ENCODE assay signal across 18 cellular contexts in genomic region chr19:7589822-7590221, GRCh38. TPM values are rescaled to one million over a fixed set of nuclear protein-coding genes. Genes with fewer than 3 reads are reported as not detected.
DNase-seq lines count a peak whose midpoint lies in the region; ATAC-seq, FAIRE-seq and TF ChIP-seq lines count a peak whose summit lies in the region.
"Had no signal": no experiment of that assay in that cellular context is flagged by ENCODE, and none has a peak within 500 bp of the region (broad histone marks: within the 10 kb centered on the region; RNA-seq: fewer than 3 reads in every experiment).

No MANE protein-coding gene starts in this region.

- WGBS in K562 (ENCODE audit: insufficient coverage, low coverage, missing lambda C conversion rate) = 28% methylated on average over 7 of the region's 7 CpGs
- 82% methylated on average over 7 of the region's 7 CpGs for WGBS in suprapubic skin

- H3K4me2 ChIP-seq in HCT116 (ENCODE audit: low read length) = peak overlapping the region; percentile 39
- H3K4me2 ChIP-seq in K562 (ENCODE audit: insufficient read depth, low read length) = no peak overlapping the region
- H3K4me2 ChIP-seq: KMS-11 had no signal

- no peak for TF ChIP-seq POLR2A in HCT116 (IDR thresholded peaks at IDR 0.05; ENCODE audit: borderline replicate concordance, extremely low read depth, insufficient read depth, insufficient read length)
- TF ChIP-seq POLR2A in K562 (conservative IDR thresholded peaks at IDR 0.05) = no peak
- TF ChIP-seq POLR2A in suprapubic skin (IDR thresholded peaks at IDR 0.05) = no peak
- TF ChIP-seq POLR2A in GM12892 (IDR thresholded peaks at IDR 0.05; ENCODE audit: low read depth, low read length) = no peak

- POLR2A ChIA-PET in HCT116 (lab: Charles Lee) = no interaction called here
- POLR2A ChIA-PET in K562 (lab: Yijun Ruan, JAX) = no interaction called here

- no peaks in the 10 kb centered on the region for H3K79me2 ChIP-seq in HCT116 (ENCODE audit: insufficient read depth, low read length)
- no peaks in the 10 kb centered on the region for H3K79me2 ChIP-seq in K562 (ENCODE audit: control insufficient read depth, insufficient read depth, low read length)

- CTCF ChIA-PET in HCT116 (lab: Charles Lee) (no interaction called here), K562 (lab: Yijun Ruan, JAX; ENCODE audit: low intra/inter-chr PET ratio) (no interaction called here)

- no peak for TF ChIP-seq EP300 in K562 (IDR thresholded peaks at IDR 0.05; ENCODE audit: low read length)
- no peak for TF ChIP-seq EP300 in suprapubic skin (IDR thresholded peaks at IDR 0.05)

- H4K20me1 ChIP-seq in HCT116 (ENCODE audit: insufficient read depth) (no peaks in the 10 kb centered on the region), K562 (replicated peaks; ENCODE audit: control insufficient read depth, insufficient read depth, low read length) (no peaks in the 10 kb centered on the region)

- no peak overlapping the region for H2AFZ ChIP-seq in HCT116 (ENCODE audit: low read depth, low read length, poor library complexity, severe bottlenecking)
- no peak overlapping the region for H2AFZ ChIP-seq in K562 (ENCODE audit: low read depth, low read length)

- RAD21 ChIA-PET in HCT116 (lab: Charles Lee; ENCODE audit: low non-redundant PET in 1 of 2, low total read pairs in 2 of 2, uncharacterized antibody in 2 of 2, unreplicated experiment in 2 of 2) = no interaction called here

- no peaks in the 10 kb centered on the region for H3K27me3 ChIP-seq in HCT116 (ENCODE audit: insufficient read depth, low read length)
- H3K27me3 ChIP-seq in K562 (ENCODE audit: control insufficient read depth in 2 of 2, insufficient read depth in 2 of 2, low read length in 2 of 2) = peaks cover 6 to 30% of the 10 kb centered on the region in 2 experiments; a peak in 3 of 5 replicates
- H3K27me3 ChIP-seq in suprapubic skin = peaks cover 14% of the 10 kb centered on the region

- FAIRE-seq in K562 (lab: Jason Lieb, UNC) (no peak), GM12892 (lab: Jason Lieb, UNC) (no peak)
- FAIRE-seq: A204.1 had no signal

- in situ Hi-C loops in K562 (cut with MboI) = loop anchor here (5.0 kb wide), 1 partner anchor 87 kb away; the partner anchor contains the start of gene MCEMP1

- intact Hi-C loops in HCT116 (cut with micrococcal nuclease) = no loop called here
- intact Hi-C loops in K562 (cut with micrococcal nuclease) = no loop called here

- H3K27ac ChIP-seq in 22Rv1 = peak overlapping the region; percentile 83
- no peak overlapping the region for H3K27ac ChIP-seq in HCT116 (ENCODE audit: low read depth, low read length)
- no peak overlapping the region for H3K27ac ChIP-seq in K562 (ENCODE audit: extremely low read depth, low read depth, low read length)
- H3K27ac ChIP-seq in suprapubic skin = peak overlapping the region; percentile 83
- H3K27ac ChIP-seq: KMS-11 had no signal

- H3K4me1 ChIP-seq in HCT116 (ENCODE audit: control insufficient read depth in 1 of 2, insufficient read depth in 2 of 2, low read length in 2 of 2) (peaks cover 4 to 21% of the 10 kb centered on the region in 2 experiments), K562 (replicated peaks in 1 of 2; ENCODE audit: control insufficient read depth in 2 of 2, insufficient read depth in 2 of 2, low read length in 2 of 2) (peaks cover 0 to 9% of the 10 kb centered on the region in 2 experiments; a peak in 2 of 5 replicates), suprapubic skin (peaks cover 15% of the 10 kb centered on the region)

- DNase-seq in HCT116 (ENCODE audit: low read depth, low spot score) = no peak
- DNase-seq in K562 (ENCODE audit: extremely low read depth in 1 of 4, low spot score in 3 of 4) = no peak
- no peak for DNase-seq in suprapubic skin (ENCODE audit: low spot score in 2 of 2)
- DNase-seq in GM12892 (ENCODE audit: insufficient read length) = no peak
- DNase-seq: ACHN; AML-193; CD4-positive, alpha-beta memory T cell; DMS79 treated with DMSO at 0.1 percent for 48 hours; GF-D8; GOT3; H9 had no signal

- no peaks in the 10 kb centered on the region for H3K36me3 ChIP-seq in HCT116 (ENCODE audit: control insufficient read depth in 1 of 2, insufficient read depth in 2 of 2, low read length in 2 of 2)
- no peaks in the 10 kb centered on the region for H3K36me3 ChIP-seq in K562 (ENCODE audit: control insufficient read depth, insufficient read depth, low read length)
- H3K36me3 ChIP-seq in suprapubic skin = no peaks in the 10 kb centered on the region

- TF ChIP-seq RAD21 in HCT116 (IDR thresholded peaks at IDR 0.05; ENCODE audit: low read depth) (no peak), K562 (CRISPR knock-in tag; conservative IDR thresholded peaks at IDR 0.05 in 1 of 2, IDR thresholded peaks at IDR 0.05 in 1 of 2) (no peak)

- H3K9me3 ChIP-seq in HCT116 (ENCODE audit: control insufficient read depth in 1 of 2, insufficient read depth in 1 of 2, low read depth in 1 of 2, low read length in 2 of 2) (no peaks in the 10 kb centered on the region), K562 (replicated peaks; ENCODE audit: control insufficient read depth, insufficient read depth, low read depth, low read length) (no peaks in the 10 kb centered on the region), suprapubic skin (no peaks in the 10 kb centered on the region)

- H3K9me2 ChIP-seq in HCT116 (ENCODE audit: insufficient read depth) = no peaks in the 10 kb centered on the region

- H3K4me3 ChIP-seq in HCT116 (replicated peaks in 1 of 2; ENCODE audit: low read depth in 1 of 2, low read length in 2 of 2) (no peak overlapping the region), K562 (no peak overlapping the region), suprapubic skin (no peak overlapping the region)

- no peak for TF ChIP-seq CTCF in 22Rv1 (IDR thresholded peaks at IDR 0.05)
- no peak for TF ChIP-seq CTCF in HCT116 (IDR thresholded peaks at IDR 0.05 in 2 of 3, conservative IDR thresholded peaks at IDR 0.05 in 1 of 3; ENCODE audit: borderline replicate concordance in 1 of 3, insufficient read depth in 1 of 3, low read depth in 2 of 3, low read length in 2 of 3)
- no peak for TF ChIP-seq CTCF in K562 (IDR thresholded peaks at IDR 0.05 in 2 of 3, conservative IDR thresholded peaks at IDR 0.05 in 1 of 3; ENCODE audit: insufficient read depth in 2 of 3, low read depth in 1 of 3, low read length in 3 of 3)
- no peak for TF ChIP-seq CTCF in suprapubic skin (IDR thresholded peaks at IDR 0.05)

- no peak overlapping the region for H3K9ac ChIP-seq in HCT116 (ENCODE audit: low read length)
- no peak overlapping the region for H3K9ac ChIP-seq in K562 (ENCODE audit: insufficient read depth in 1 of 2, low read depth in 2 of 2, low read length in 2 of 2)
- H3K9ac ChIP-seq: KMS-11 had no signal

- H3K9me1 ChIP-seq in K562 (ENCODE audit: control insufficient read depth, insufficient read depth, low read length) = no peaks in the 10 kb centered on the region

- BruUV-seq in HCT116 (replicated peaks; lab: Mats Ljungman, UMichigan) (no TSS peak), K562 (replicated peaks; lab: Mats Ljungman, UMichigan) (no TSS peak)

- ATAC-seq in HCT116 (no peak), K562 (no peak), HG03025 (IDR thresholded peaks at IDR 0.05; ENCODE audit: low FRiP score, unreplicated experiment) (no peak)

RNA-seq across cellular contexts. Expression of gene CAMSAP3, which starts 5.8 kb away (rescaled TPM):
- total RNA-seq in HCT116 (2021; ENCODE audit: unreplicated experiment) = 24.0 TPM
- polyA plus RNA-seq in HCT116 (2012) = 16.1 and 17.3 TPM in 2 replicates
- total RNA-seq in K562 (2011; cell fraction: chromatin; rRNA removed; ENCODE audit: low replicate concordance) = 0.56 and 3.9 TPM in 2 replicates
- total RNA-seq in K562 (2011; cell fraction: nucleolus; rRNA removed) = 0.92 and 3.5 TPM in 2 replicates
- total RNA-seq in K562 (2011; cell fraction: nucleoplasm; rRNA removed) = 0.99 and 1.2 TPM in 2 replicates
- 0.18 and 0.24 TPM in 2 replicates for total RNA-seq in K562 (2014; rRNA removed)
- 0.25 TPM in 1 of 2 replicates, not detected in the other for total RNA-seq in K562 (2014; rRNA removed; fragmentation: Illumina TruSeq; extraction: Trizol)
- total RNA-seq in K562 (2015; rRNA removed; fragmentation: Illumina TruSeq; extraction: Trizol) = 0.07 and 0.23 TPM in 2 replicates
- 0.67 and 0.89 TPM in 2 replicates for total RNA-seq in K562 (2021)
- 0.25 and 0.64 TPM in 2 replicates for polyA plus RNA-seq in K562 (2011; rRNA removed)
- polyA plus RNA-seq in K562 (2011; cell fraction: cytosol; rRNA removed) = 0.40 and 0.49 TPM in 2 replicates
- 2.3 and 2.5 TPM in 2 replicates for polyA plus RNA-seq in K562 (2011; cell fraction: nucleus; rRNA removed)
- polyA plus RNA-seq in K562 (2012) = 0.65 and 2.6 TPM in 2 replicates
- polyA plus RNA-seq in K562 (2014; fragmentation: Illumina TruSeq; extraction: Trizol) = 0.30 TPM in 2 replicates
- under 1 TPM in 1 of 2 experiments, not detected in 1; 0.01 TPM for polyA plus RNA-seq in K562 (2014; fragmentation: Nextera tagmentation; extraction: Ambion mirVana)
- polyA plus RNA-seq in K562 (2014; rRNA removed) = 0.17 and 0.18 TPM in 2 replicates
- 0.06 and 0.07 TPM in 2 replicates for polyA minus RNA-seq in K562 (2011; rRNA and poly(A)+ RNA removed)
- polyA minus RNA-seq in K562 (2011; cell fraction: cytosol; rRNA and poly(A)+ RNA removed) = 0.38 and 1.0 TPM in 2 replicates
- 0.54 and 1.8 TPM in 2 replicates for polyA minus RNA-seq in K562 (2011; cell fraction: nucleus; rRNA and poly(A)+ RNA removed)
- 10 to 100 TPM; 60.5 to 82.7 (median 63.9) TPM for total RNA-seq in suprapubic skin
- polyA plus RNA-seq in GM12892 (2012; ENCODE audit: missing spikeins) = 0.57 TPM
- polyA plus RNA-seq: BJ, CD14-positive monocyte had no signal

RNA-seq across cellular contexts. Expression of gene XAB2, which starts 39.5 kb away (rescaled TPM):
- total RNA-seq in HCT116 (2021; ENCODE audit: unreplicated experiment) (103 TPM), K562 (2014; rRNA removed) (43.7 and 54.6 TPM in 2 replicates), K562 (2014; rRNA removed; fragmentation: Illumina TruSeq; extraction: Trizol) (5.6 and 7.6 TPM in 2 replicates), K562 (2015; rRNA removed; fragmentation: Illumina TruSeq; extraction: Trizol) (22.0 and 24.3 TPM in 2 replicates), K562 (2021) (58.3 and 58.7 TPM in 2 replicates), suprapubic skin (10 to 100 TPM; 45.1 to 68.2 (median 55.5) TPM)
- polyA plus RNA-seq in HCT116 (2012) = 106 and 121 TPM in 2 replicates
- 26.2 and 87.7 TPM in 2 replicates for total RNA-seq in K562 (2011; cell fraction: chromatin; rRNA removed; ENCODE audit: low replicate concordance)
- total RNA-seq in K562 (2011; cell fraction: nucleolus; rRNA removed) = 82.9 and 84.2 TPM in 2 replicates
- 36.0 and 40.3 TPM in 2 replicates for total RNA-seq in K562 (2011; cell fraction: nucleoplasm; rRNA removed)
- polyA plus RNA-seq in K562 (2011; rRNA removed) (19.1 and 36.3 TPM in 2 replicates), K562 (2014; fragmentation: Illumina TruSeq; extraction: Trizol) (20.0 and 33.9 TPM in 2 replicates), K562 (2014; fragmentation: Nextera tagmentation; extraction: Ambion mirVana) (under 1 TPM; 0.21 to 0.71 TPM), K562 (2014; rRNA removed) (36.7 and 38.4 TPM in 2 replicates)
- 34.9 and 73.2 TPM in 2 replicates for polyA plus RNA-seq in K562 (2011; cell fraction: cytosol; rRNA removed)
- polyA plus RNA-seq in K562 (2011; cell fraction: nucleus; rRNA removed) = 90.6 and 116 TPM in 2 replicates
- 39.7 and 58.7 TPM in 2 replicates for polyA plus RNA-seq in K562 (2012)
- 19.3 and 29.5 TPM in 2 replicates for polyA minus RNA-seq in K562 (2011; rRNA and poly(A)+ RNA removed)
- polyA minus RNA-seq in K562 (2011; cell fraction: cytosol; rRNA and poly(A)+ RNA removed) = 50.8 and 65.5 TPM in 2 replicates
- 26.3 and 36.9 TPM in 2 replicates for polyA minus RNA-seq in K562 (2011; cell fraction: nucleus; rRNA and poly(A)+ RNA removed)
- 10.3 TPM for polyA plus RNA-seq in GM12892 (2012; ENCODE audit: missing spikeins)

RNA-seq across cellular contexts. Expression of gene PET100, which starts 39.8 kb away (rescaled TPM):
- total RNA-seq in HCT116 (2021; ENCODE audit: unreplicated experiment) (126 TPM), K562 (2014; rRNA removed) (59.9 and 62.3 TPM in 2 replicates), K562 (2014; rRNA removed; fragmentation: Illumina TruSeq; extraction: Trizol) (116 and 120 TPM in 2 replicates), K562 (2015; rRNA removed; fragmentation: Illumina TruSeq; extraction: Trizol) (82.1 and 93.7 TPM in 2 replicates), K562 (2021) (147 and 160 TPM in 2 replicates), suprapubic skin (10 to 100 TPM; 11.4 to 17.4 (median 12.6) TPM)
- 57.2 and 88.5 TPM in 2 replicates for polyA plus RNA-seq in HCT116 (2012)
- total RNA-seq in K562 (2011; cell fraction: chromatin; rRNA removed; ENCODE audit: low replicate concordance) = 38.1 and 46.0 TPM in 2 replicates
- 31.5 and 34.5 TPM in 2 replicates for total RNA-seq in K562 (2011; cell fraction: nucleolus; rRNA removed)
- 43.6 and 52.8 TPM in 2 replicates for total RNA-seq in K562 (2011; cell fraction: nucleoplasm; rRNA removed)
- polyA plus RNA-seq in K562 (2011; rRNA removed) (51.1 and 72.3 TPM in 2 replicates), K562 (2014; fragmentation: Illumina TruSeq; extraction: Trizol) (77.2 and 79.8 TPM in 2 replicates), K562 (2014; fragmentation: Nextera tagmentation; extraction: Ambion mirVana) (100 to 1,000 TPM; 322 to 351 TPM), K562 (2014; rRNA removed) (98.3 and 111 TPM in 2 replicates)
- polyA plus RNA-seq in K562 (2011; cell fraction: cytosol; rRNA removed) = 21.3 and 27.3 TPM in 2 replicates
- polyA plus RNA-seq in K562 (2011; cell fraction: nucleus; rRNA removed) = 33.8 and 34.8 TPM in 2 replicates
- polyA plus RNA-seq in K562 (2012) = 68.4 and 184 TPM in 2 replicates
- 14.1 and 14.8 TPM in 2 replicates for polyA minus RNA-seq in K562 (2011; rRNA and poly(A)+ RNA removed)
- polyA minus RNA-seq in K562 (2011; cell fraction: cytosol; rRNA and poly(A)+ RNA removed) = 8.8 and 9.0 TPM in 2 replicates
- 4.7 and 15.7 TPM in 2 replicates for polyA minus RNA-seq in K562 (2011; cell fraction: nucleus; rRNA and poly(A)+ RNA removed)
- 125 TPM for polyA plus RNA-seq in GM12892 (2012; ENCODE audit: missing spikeins)

RNA-seq across cellular contexts. Expression of gene PCP2, which starts 43.7 kb away (rescaled TPM):
- total RNA-seq in HCT116 (2021; ENCODE audit: unreplicated experiment) = 0.32 TPM
- 0.56 and 0.72 TPM in 2 replicates for polyA plus RNA-seq in HCT116 (2012)
- total RNA-seq in K562 (2011; cell fraction: chromatin; rRNA removed; ENCODE audit: low replicate concordance) = 1.8 TPM in 1 of 2 replicates, not detected in the other
- 0.53 and 1.2 TPM in 2 replicates for total RNA-seq in K562 (2011; cell fraction: nucleolus; rRNA removed)
- 0.59 and 1.8 TPM in 2 replicates for total RNA-seq in K562 (2011; cell fraction: nucleoplasm; rRNA removed)
- total RNA-seq in K562 (2014; rRNA removed) = 0.73 and 1.5 TPM in 2 replicates
- 0.25 TPM in 1 of 2 replicates, not detected in the other for total RNA-seq in K562 (2014; rRNA removed; fragmentation: Illumina TruSeq; extraction: Trizol)
- total RNA-seq in K562 (2015; rRNA removed; fragmentation: Illumina TruSeq; extraction: Trizol) = 0.23 TPM in 1 of 2 replicates, not detected in the other
- 0.96 and 1.3 TPM in 2 replicates for total RNA-seq in K562 (2021)
- 0.17 and 0.47 TPM in 2 replicates for polyA plus RNA-seq in K562 (2011; rRNA removed)
- 0.49 and 0.79 TPM in 2 replicates for polyA plus RNA-seq in K562 (2011; cell fraction: cytosol; rRNA removed)
- polyA plus RNA-seq in K562 (2011; cell fraction: nucleus; rRNA removed) = 2.3 and 6.4 TPM in 2 replicates
- 1.7 and 3.8 TPM in 2 replicates for polyA plus RNA-seq in K562 (2012)
- polyA plus RNA-seq in K562 (2014; fragmentation: Illumina TruSeq; extraction: Trizol) = 0.90 TPM in 1 of 2 replicates, not detected in the other
- under 1 TPM in 1 of 2 experiments, not detected in 1; 0.22 TPM for polyA plus RNA-seq in K562 (2014; fragmentation: Nextera tagmentation; extraction: Ambion mirVana)
- 1.3 and 1.6 TPM in 2 replicates for polyA plus RNA-seq in K562 (2014; rRNA removed)
- not detected in 2 replicates for polyA minus RNA-seq in K562 (2011; rRNA and poly(A)+ RNA removed)
- polyA minus RNA-seq in K562 (2011; cell fraction: cytosol; rRNA and poly(A)+ RNA removed) = not detected in 2 replicates
- polyA minus RNA-seq in K562 (2011; cell fraction: nucleus; rRNA and poly(A)+ RNA removed) = not detected in 2 replicates
- total RNA-seq in suprapubic skin = 1 to 10 TPM; 1.6 to 9.9 (median 1.6) TPM
- polyA plus RNA-seq in GM12892 (2012; ENCODE audit: missing spikeins) = 0.89 TPM
- total RNA-seq: Calu3, H9 had no signal
- polyA plus RNA-seq: BJ, CD14-positive monocyte had no signal

RNA-seq across cellular contexts. Expression of gene STXBP2, which starts 47.1 kb away (rescaled TPM):
- total RNA-seq in HCT116 (2021; ENCODE audit: unreplicated experiment) (141 TPM), K562 (2014; rRNA removed) (79.9 and 96.0 TPM in 2 replicates), K562 (2014; rRNA removed; fragmentation: Illumina TruSeq; extraction: Trizol) (29.8 and 31.6 TPM in 2 replicates), K562 (2015; rRNA removed; fragmentation: Illumina TruSeq; extraction: Trizol) (37.6 and 38.4 TPM in 2 replicates), K562 (2021) (136 and 163 TPM in 2 replicates), suprapubic skin (10 to 100 TPM; 41.2 to 88.7 (median 50.9) TPM)
- 144 and 186 TPM in 2 replicates for polyA plus RNA-seq in HCT116 (2012)
- 1,097 and 1,923 TPM in 2 replicates for total RNA-seq in K562 (2011; cell fraction: chromatin; rRNA removed; ENCODE audit: low replicate concordance)
- total RNA-seq in K562 (2011; cell fraction: nucleolus; rRNA removed) = 928 and 1,024 TPM in 2 replicates
- 1,126 and 1,380 TPM in 2 replicates for total RNA-seq in K562 (2011; cell fraction: nucleoplasm; rRNA removed)
- polyA plus RNA-seq in K562 (2011; rRNA removed) (141 and 157 TPM in 2 replicates), K562 (2014; fragmentation: Illumina TruSeq; extraction: Trizol) (71.3 and 102 TPM in 2 replicates), K562 (2014; fragmentation: Nextera tagmentation; extraction: Ambion mirVana) (1 to 10 TPM; 2.5 to 9.1 TPM), K562 (2014; rRNA removed) (142 and 145 TPM in 2 replicates)
- 143 and 228 TPM in 2 replicates for polyA plus RNA-seq in K562 (2011; cell fraction: cytosol; rRNA removed)
- polyA plus RNA-seq in K562 (2011; cell fraction: nucleus; rRNA removed) = 689 and 874 TPM in 2 replicates
- polyA plus RNA-seq in K562 (2012) = 178 and 291 TPM in 2 replicates
- 674 and 952 TPM in 2 replicates for polyA minus RNA-seq in K562 (2011; rRNA and poly(A)+ RNA removed)
- polyA minus RNA-seq in K562 (2011; cell fraction: cytosol; rRNA and poly(A)+ RNA removed) = 134 and 138 TPM in 2 replicates
- polyA minus RNA-seq in K562 (2011; cell fraction: nucleus; rRNA and poly(A)+ RNA removed) = 244 and 299 TPM in 2 replicates
- polyA plus RNA-seq in GM12892 (2012; ENCODE audit: missing spikeins) = 60.6 TPM

Comparison
In these comparisons a context has a peak if more than half of its experiments do, and no peak if none do; other contexts are left out.
1. H3K27ac ChIP-seq: peak in 22Rv1 (single experiment) and suprapubic skin (single experiment); none in HCT116 (single experiment) and K562 (single experiment).